Comparison of ENCODE assay signal across 17 cellular contexts in the genomic region with DNA sequence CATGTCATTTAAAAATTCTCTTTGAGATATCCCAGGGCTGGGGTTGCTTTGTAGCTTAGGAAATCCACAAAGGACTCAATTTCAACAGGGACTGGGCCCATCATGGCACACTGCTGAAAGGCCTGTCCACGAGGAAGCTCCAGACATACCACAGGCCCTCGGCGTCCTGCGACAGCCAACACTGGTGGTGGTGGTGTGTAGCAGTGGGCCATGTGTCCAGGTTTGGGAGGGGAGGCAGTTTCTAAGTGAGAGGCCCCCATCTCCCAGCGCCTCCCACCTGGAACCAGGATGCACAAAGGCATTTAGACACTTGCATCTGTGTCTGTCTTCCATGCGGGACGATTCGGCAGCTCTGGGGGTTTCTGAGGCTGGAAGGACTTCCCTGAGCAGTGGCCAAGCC.
"Had no signal": no experiment of that assay in that cellular context is flagged by ENCODE, and none has a peak within 500 bp of the region (broad histone marks: within the 10 kb centered on the region; RNA-seq: fewer than 3 reads in every experiment).

No MANE protein-coding gene starts in this region.

- H3K27me3 ChIP-seq: ovary, testis, thyroid gland, transverse colon, upper lobe of left lung, vagina had no signal

- H3K9me3 ChIP-seq: left ventricle myocardium inferior, ovary, prostate gland, stomach, testis, thyroid gland, transverse colon, upper lobe of left lung, vagina had no signal

- H2AFZ ChIP-seq: hepatocyte had no signal

- H3K4me1 ChIP-seq: left ventricle myocardium inferior, prostate gland, stomach, testis, thyroid gland, transverse colon, upper lobe of left lung, vagina had no signal

- H3K4me2 ChIP-seq: hepatocyte, smooth muscle cell had no signal

- H3K79me2 ChIP-seq: hepatocyte had no signal

- H3K4me1 Mint-ChIP-seq: mesothelial cell of epicardium; naive B cell; nephron; stimulated activated naive B cell treated with anti-CD40 and anti-IgM and Interleukin-4, amounts not matched to agents 10 μg/mL and 1 μg/mL and 100 μg/mL, for 72 hours had no signal

- H3K27ac ChIP-seq: hepatocyte, left ventricle myocardium inferior, ovary, prostate gland, stomach, testis, thyroid gland, transverse colon, upper lobe of left lung, vagina had no signal

- H3K9me3 Mint-ChIP-seq: mesothelial cell of epicardium; naive B cell; nephron; neural crest cell; stimulated activated naive B cell treated with anti-CD40 and anti-IgM and Interleukin-4, amounts not matched to agents 10 μg/mL and 1 μg/mL and 100 μg/mL, for 72 hours had no signal

- H3K36me3 Mint-ChIP-seq: mesothelial cell of epicardium; naive B cell; stimulated activated naive B cell treated with anti-CD40 and anti-IgM and Interleukin-4, amounts not matched to agents 10 μg/mL and 1 μg/mL and 100 μg/mL, for 72 hours had no signal

- H3K4me3 Mint-ChIP-seq: mesothelial cell of epicardium; nephron; neural crest cell; stimulated activated naive B cell treated with anti-CD40 and anti-IgM and Interleukin-4, amounts not matched to agents 10 μg/mL and 1 μg/mL and 100 μg/mL, for 72 hours had no signal

- H3K36me3 ChIP-seq: left ventricle myocardium inferior, ovary, prostate gland, stomach, thyroid gland, transverse colon, upper lobe of left lung, vagina had no signal

- H3K27ac Mint-ChIP-seq: mesothelial cell of epicardium; naive B cell; stimulated activated naive B cell treated with anti-CD40 and anti-IgM and Interleukin-4, amounts not matched to agents 10 μg/mL and 1 μg/mL and 100 μg/mL, for 72 hours had no signal

- H3K4me3 ChIP-seq: hepatocyte, left ventricle myocardium inferior, lung, ovary, prostate gland, smooth muscle cell, stomach, testis, thyroid gland, transverse colon, upper lobe of left lung, vagina had no signal
